10 cellular contexts compared by ENCODE assay signal in the genomic region with DNA sequence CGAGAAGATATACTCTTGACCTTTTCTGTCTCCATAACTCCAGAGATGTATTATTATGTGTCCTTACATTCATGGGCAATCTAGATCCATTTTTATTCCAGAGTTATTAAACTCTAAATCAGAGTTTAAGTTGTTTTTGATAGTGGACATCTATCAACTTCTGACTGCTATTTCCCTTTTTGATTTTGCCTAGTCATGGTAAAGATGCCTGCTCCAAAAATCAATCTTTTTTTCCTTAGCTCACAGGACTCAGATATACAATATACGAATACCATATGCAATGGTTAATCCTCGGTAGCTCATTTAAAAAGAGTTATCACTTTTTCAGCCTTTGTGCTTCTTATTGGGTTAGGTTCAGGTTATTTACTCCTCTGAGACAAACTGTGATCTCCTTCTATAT.
"Had no signal": no experiment of that assay in that cellular context is flagged by ENCODE, and none has a peak within 500 bp of the region (broad histone marks: within the 10 kb centered on the region; RNA-seq: fewer than 3 reads in every experiment).

No MANE protein-coding gene starts in this region.

- H3K4me2 ChIP-seq: GM23338 had no signal

- H3K9ac ChIP-seq: GM23248 had no signal

- H2AFZ ChIP-seq: GM23248, GM23338 had no signal

- ATAC-seq: GM23338, HCT116 had no signal

- DNase-seq: GM23248, GOT3, H7, H9, HCEC 1CT, HFFc6 had no signal

- H3K36me3 ChIP-seq: HAP-1 had no signal

- H3K4me3 ChIP-seq: GM23248, GM23338, HAP-1 had no signal

- FAIRE-seq: H1 had no signal

- H3K27ac ChIP-seq: GM23248 had no signal

- H3K4me1 ChIP-seq: HAP-1 had no signal

- H3K9me3 ChIP-seq: HAP-1 had no signal
